11 cellular contexts compared by ENCODE assay signal in genomic region chr9:36141288-36141687, GRCh38. TPM values are rescaled to one million over a fixed set of nuclear protein-coding genes. Genes with fewer than 3 reads are reported as not detected.
DNase-seq lines count a peak whose midpoint lies in the region; ATAC-seq, FAIRE-seq and TF ChIP-seq lines count a peak whose summit lies in the region.
"Had no signal": no experiment of that assay in that cellular context is flagged by ENCODE, and none has a peak within 500 bp of the region (broad histone marks: within the 10 kb centered on the region; RNA-seq: fewer than 3 reads in every experiment).

No MANE protein-coding gene starts in this region.

- H3K9me3 ChIP-seq in effector memory CD4-positive, alpha-beta T cell (ENCODE audit: control insufficient read depth, low read length), result no peaks in the 10 kb centered on the region
- H3K9me3 ChIP-seq in osteoblast (ENCODE audit: low read depth, low read length), result no peaks in the 10 kb centered on the region
- H3K9me3 ChIP-seq in SJCRH30 (replicated peaks), result no peaks in the 10 kb centered on the region
- H3K9me3 ChIP-seq: psoas muscle had no signal

- H3K79me2 ChIP-seq in osteoblast (ENCODE audit: insufficient read depth, low read length), result peaks cover 56% of the 10 kb centered on the region

- H2AFZ ChIP-seq in osteoblast (ENCODE audit: low read length), result no peak overlapping the region

- H3K4me1 ChIP-seq in effector memory CD4-positive, alpha-beta T cell (ENCODE audit: control insufficient read depth, insufficient read depth, low read length, poor library complexity, severe bottlenecking), result peaks cover 89% of the 10 kb centered on the region
- H3K4me1 ChIP-seq in osteoblast (ENCODE audit: insufficient read depth, low read length) (peaks cover 15% of the 10 kb centered on the region), SJCRH30 (0 out of 2 replicates have a peak, but pooled peaks cover 3% of the 10 kb centered on the region)

- no peak overlapping the region for H3K4me3 ChIP-seq in effector memory CD4-positive, alpha-beta T cell (ENCODE audit: insufficient read depth, low read depth, low read length, poor library complexity, severe bottlenecking)
- H3K4me3 ChIP-seq in osteoblast (ENCODE audit: insufficient read depth, low read length) (no peak overlapping the region), SJCRH30 (no peak overlapping the region)
- H3K4me3 ChIP-seq: psoas muscle had no signal

- H4K20me1 ChIP-seq in osteoblast (ENCODE audit: insufficient read depth, low read length), result peaks cover 6% of the 10 kb centered on the region

- FAIRE-seq in D721Med (lab: Jason Lieb, UNC), result no peak
- FAIRE-seq: endometrium, urothelium cell line had no signal

- H3K27me3 ChIP-seq in effector memory CD4-positive, alpha-beta T cell (replicated peaks; ENCODE audit: control insufficient read depth, insufficient read depth, low read length, poor library complexity, severe bottlenecking), result no peaks in the 10 kb centered on the region
- H3K27me3 ChIP-seq in osteoblast (ENCODE audit: insufficient read depth, low read length), result no peaks in the 10 kb centered on the region
- H3K27me3 ChIP-seq in SJCRH30, result no peaks in the 10 kb centered on the region

- no peak for ATAC-seq in GM18520 (IDR thresholded peaks at IDR 0.05; ENCODE audit: unreplicated experiment)
- ATAC-seq: psoas muscle had no signal

- no peak overlapping the region for H3K4me2 ChIP-seq in osteoblast (ENCODE audit: insufficient read depth, low read length)

- H3K36me3 ChIP-seq in effector memory CD4-positive, alpha-beta T cell (ENCODE audit: control insufficient read depth, insufficient read depth, low read length), result no peaks in the 10 kb centered on the region
- H3K36me3 ChIP-seq in osteoblast (ENCODE audit: insufficient read depth, low read length), result peaks cover 9% of the 10 kb centered on the region
- no peaks in the 10 kb centered on the region for H3K36me3 ChIP-seq in SJCRH30

- DNase-seq in D721Med (ENCODE audit: insufficient read length, low spot score) (no peak), M059J (ENCODE audit: low read depth) (peak; percentile 80), osteoblast (ENCODE audit: insufficient read length, low spot score, missing footprints) (peak; percentile 86), NCI-H128 (lab: John Stamatoyannopoulos, UW; ENCODE audit: unreplicated experiment) (no peak), iPS-NIHi7 (ENCODE audit: extremely low spot score) (no peak), SJCRH30 (no peak)
- DNase-seq in effector memory CD4-positive, alpha-beta T cell, result no peak
- DNase-seq: psoas muscle had no signal

- peak; percentile 11 for TF ChIP-seq CTCF in D721Med (IDR thresholded peaks at IDR 0.05; ENCODE audit: insufficient read depth, missing control alignments)
- TF ChIP-seq CTCF in osteoblast (IDR thresholded peaks at IDR 0.05; ENCODE audit: extremely low read depth, low read depth, low read length), result peak; percentile 59

- H3K27ac ChIP-seq in effector memory CD4-positive, alpha-beta T cell (ENCODE audit: insufficient read depth, low read length, poor library complexity, severe bottlenecking), result peak overlapping the region; percentile 71
- H3K27ac ChIP-seq in osteoblast (ENCODE audit: low read depth, low read length), result no peak overlapping the region
- no peak overlapping the region for H3K27ac ChIP-seq in SJCRH30
- H3K27ac ChIP-seq: psoas muscle had no signal

RNA-seq across cellular contexts. Expression of gene GLIPR2, which starts 4.8 kb away (rescaled TPM):
- 6.7 and 10.1 TPM in 2 replicates for total RNA-seq in M059J (2014; rRNA removed; shearing (Covaris generic))
- total RNA-seq in osteoblast, result 33.3 and 38.4 TPM in 2 replicates
- 26.3 and 27.1 TPM in 2 replicates for total RNA-seq in SJCRH30 (2014; rRNA removed; shearing (Covaris generic))

RNA-seq across cellular contexts. Expression of gene CCIN, which starts 27.9 kb away (rescaled TPM):
- total RNA-seq in M059J (2014; rRNA removed; shearing (Covaris generic)), result 0.42 TPM in 1 of 2 replicates, not detected in the other
- 1.2 and 2.2 TPM in 2 replicates for total RNA-seq in osteoblast
- 0.05 and 0.24 TPM in 2 replicates for total RNA-seq in SJCRH30 (2014; rRNA removed; shearing (Covaris generic))
- total RNA-seq: psoas muscle had no signal

RNA-seq across cellular contexts. Expression of gene CLTA, which starts 49.4 kb away (rescaled TPM):
- 432 and 496 TPM in 2 replicates for total RNA-seq in M059J (2014; rRNA removed; shearing (Covaris generic))
- 253 and 262 TPM in 2 replicates for total RNA-seq in osteoblast
- total RNA-seq in SJCRH30 (2014; rRNA removed; shearing (Covaris generic)), result 175 and 179 TPM in 2 replicates

Comparison
In these comparisons a context has a peak if more than half of its experiments do, and no peak if none do; other contexts are left out.
1. DNase-seq: peak in M059J (single experiment) and osteoblast (single experiment); none in D721Med (single experiment), effector memory CD4-positive, alpha-beta T cell (0 of 3), NCI-H128 (single experiment), iPS-NIHi7 (single experiment) and SJCRH30 (0 of 2).